ENCODE assay signal across 8 cellular contexts in genomic region chrX:129540068-129540653, GRCh38. TPM values are rescaled to one million over a fixed set of nuclear protein-coding genes. Genes with fewer than 3 reads are reported as not detected.
DNase-seq lines count a peak whose midpoint lies in the region; ATAC-seq lines count a peak whose summit lies in the region.

TSS of gene OCRL (plus strand) at chrX:129540259. CDS start at chrX:129540440, 181 bp downstream.

- H3K27ac ChIP-seq in BLaER1: peak within 1 kb of the TSS; percentile 67; the same call in 1 of the 2 replicates
- H3K27ac ChIP-seq in effector memory CD4-positive, alpha-beta T cell (ENCODE audit: insufficient read depth, low read length, poor library complexity, severe bottlenecking): no peak within 1 kb of the TSS

- H3K4me1 ChIP-seq in BLaER1: peaks cover 5% of the 10 kb centered on the region; the same call in 1 of the 2 replicates
- no peaks in the 10 kb centered on the region for H3K4me1 ChIP-seq in effector memory CD4-positive, alpha-beta T cell (ENCODE audit: control insufficient read depth, insufficient read depth, low read length, poor library complexity, severe bottlenecking)

- H3K4me1 Mint-ChIP-seq in activated CD4-positive, alpha-beta T cell treated with anti-CD3 and anti-CD28 coated beads, Interleukin-2, amount 10 ng/mL, durations not matched to agents 7 days and 5 days: peaks cover 6% of the 10 kb centered on the region

- DNase-seq in NCI-H446 (lab: John Stamatoyannopoulos, UW) (peak; percentile 20 to 75), lung microvascular endothelial cell (ENCODE audit: low read depth in 2 of 2) (peak; percentile 69 to 78)
- peak; percentile 32 for DNase-seq in activated CD4-positive, alpha-beta T cell treated with anti-CD3 and anti-CD28 coated beads, Interleukin-2, amount 10 ng/mL, durations not matched to agents 7 days and 5 days
- DNase-seq in effector memory CD4-positive, alpha-beta T cell: peak in 1 of 3 donors; percentile 23
- DNase-seq in stimulated activated CD8-positive, alpha-beta memory T cell treated with anti-CD3 and anti-CD28 coated beads, Interleukin-12 subunit alpha, Interleukin-12 subunit beta, amount 100 ng/mL, for 1 hour (ENCODE audit: low read depth): peak; percentile 7

- peak within 1 kb of the TSS; percentile 76 for H3K4me3 Mint-ChIP-seq in activated CD4-positive, alpha-beta T cell treated with anti-CD3 and anti-CD28 coated beads, Interleukin-2, amount 10 ng/mL, durations not matched to agents 7 days and 5 days

- no peak within 1 kb of the TSS for H3K27ac Mint-ChIP-seq in activated CD4-positive, alpha-beta T cell treated with anti-CD3 and anti-CD28 coated beads, Interleukin-2, amount 10 ng/mL, durations not matched to agents 7 days and 5 days

- peaks cover 3% of the 10 kb centered on the region for H3K27me3 Mint-ChIP-seq in activated CD4-positive, alpha-beta T cell treated with anti-CD3 and anti-CD28 coated beads, Interleukin-2, amount 10 ng/mL, durations not matched to agents 7 days and 5 days

- no peaks in the 10 kb centered on the region for H3K9me3 ChIP-seq in BLaER1
- H3K9me3 ChIP-seq in effector memory CD4-positive, alpha-beta T cell (ENCODE audit: control insufficient read depth, low read length): no peaks in the 10 kb centered on the region

- no peaks in the 10 kb centered on the region for H3K9me3 Mint-ChIP-seq in activated CD4-positive, alpha-beta T cell treated with anti-CD3 and anti-CD28 coated beads, Interleukin-2, amount 10 ng/mL, durations not matched to agents 7 days and 5 days

- POLR2A ChIA-PET in activated CD4-positive, alpha-beta T cell treated with anti-CD3 and anti-CD28 coated beads, Interleukin-2, amount 10 ng/mL, durations not matched to agents 7 days and 5 days (lab: Charles Lee): no interaction called here

- no peaks in the 10 kb centered on the region for H3K36me3 ChIP-seq in BLaER1
- H3K36me3 ChIP-seq in effector memory CD4-positive, alpha-beta T cell (ENCODE audit: control insufficient read depth, insufficient read depth, low read length): no peaks in the 10 kb centered on the region

- CTCF ChIA-PET in activated CD4-positive, alpha-beta T cell treated with anti-CD3 and anti-CD28 coated beads, Interleukin-2, amount 10 ng/mL, durations not matched to agents 7 days and 5 days (lab: Charles Lee): interaction anchor here (0.7 to 1.0 kb wide), 2 partner anchors 74 to 109 kb away, joined by 3 to 4 read pairs; no protein-coding TSS in a partner anchor

- H3K4me2 ChIP-seq in BLaER1: peak within 1 kb of the TSS; percentile 71

- peak within 1 kb of the TSS; percentile 70 for H3K4me3 ChIP-seq in BLaER1
- H3K4me3 ChIP-seq in effector memory CD4-positive, alpha-beta T cell (ENCODE audit: insufficient read depth, low read depth, low read length, poor library complexity, severe bottlenecking): peak within 1 kb of the TSS; percentile 57

- ATAC-seq in GM19023 (IDR thresholded peaks at IDR 0.05; ENCODE audit: unreplicated experiment): peak; percentile 97
- ATAC-seq in HG03135 (IDR thresholded peaks at IDR 0.05; ENCODE audit: unreplicated experiment): peak; percentile 92

- H4K20me1 ChIP-seq in BLaER1: no peaks in the 10 kb centered on the region

- no peaks in the 10 kb centered on the region for H3K36me3 Mint-ChIP-seq in activated CD4-positive, alpha-beta T cell treated with anti-CD3 and anti-CD28 coated beads, Interleukin-2, amount 10 ng/mL, durations not matched to agents 7 days and 5 days (ENCODE audit: low read depth)

- peak within 1 kb of the TSS; percentile 76 for H3K9ac ChIP-seq in BLaER1

- H3K27me3 ChIP-seq in BLaER1: peaks cover 49% of the 10 kb centered on the region
- H3K27me3 ChIP-seq in effector memory CD4-positive, alpha-beta T cell (replicated peaks; ENCODE audit: control insufficient read depth, insufficient read depth, low read length, poor library complexity, severe bottlenecking): no peaks in the 10 kb centered on the region

RNA-seq across cellular contexts. Expression of gene OCRL, which starts in this region (rescaled TPM):
- 1 to 10 TPM; 1.9 to 2.1 TPM for total RNA-seq in activated CD4-positive, alpha-beta T cell treated with anti-CD3 and anti-CD28 coated beads, Interleukin-2, amount 10 ng/mL, durations not matched to agents 7 days and 5 days
- total RNA-seq in lung microvascular endothelial cell: 10.0 and 11.9 TPM in 2 replicates
